ENCODE assay signal across 8 cellular contexts in genomic region chr12:31324845-31325523, GRCh38. TPM values are rescaled to one million over a fixed set of nuclear protein-coding genes. Genes with fewer than 3 reads are reported as not detected.
DNase-seq lines count a peak whose midpoint lies in the region; ATAC-seq and TF ChIP-seq lines count a peak whose summit lies in the region.

No MANE protein-coding gene starts in this region.

- H3K27me3 ChIP-seq in Panc1 (ENCODE audit: control insufficient read depth, insufficient read depth, low read length) (peaks cover 6% of the 10 kb centered on the region; the same call in 1 of the 2 replicates), foreskin keratinocyte (no peaks in the 10 kb centered on the region), neutrophil (no peaks in the 10 kb centered on the region), testis (no peaks in the 10 kb centered on the region)

- DNase-seq in GM12864 (ENCODE audit: low read depth) (no peak), Panc1 (ENCODE audit: low read depth, low spot score) (no peak), foreskin keratinocyte (peak; percentile 24 to 55), testis (peak; percentile 89), KG1 (lab: John Stamatoyannopoulos, UW) (no peak)
- DNase-seq in activated effector memory CD4-positive, alpha-beta T cell treated with Interleukin-2 at 50 U/mL for 16 hours: peak; percentile 37

- TF ChIP-seq POLR2A in testis (IDR thresholded peaks at IDR 0.05): no peak

- no TSS peak for BruUV-seq in Panc1 (replicated peaks; lab: Mats Ljungman, UMichigan)

- CTCF ChIA-PET in Panc1 (lab: Charles Lee): no interaction called here

- H3K27ac ChIP-seq in Panc1 (ENCODE audit: low read length): peak overlapping the region; percentile 98
- H3K27ac ChIP-seq in foreskin keratinocyte: peak overlapping the region; percentile 90
- peak overlapping the region; percentile 89 for H3K27ac ChIP-seq in neutrophil
- H3K27ac ChIP-seq in testis: peak overlapping the region; percentile 90 to 95

- in situ Hi-C loops in Panc1 (cut with HindIII; ENCODE audit: low pct_unique_long_range_greater_than_20kb, low sequenced_read_pairs): no loop called here

- intact Hi-C loops in Panc1 (cut with micrococcal nuclease; ENCODE audit: unreplicated experiment): no loop called here
- intact Hi-C loops in testis (cut with DNase I; ENCODE audit: low total_unique reads): no loop called here

- H3K4me3 ChIP-seq in GM12864 (ENCODE audit: low read depth, low read length) (peak overlapping the region; percentile 90), Panc1 (ENCODE audit: low read depth in 2 of 2, low read length in 2 of 2) (peak overlapping the region; percentile 87 to 93), neutrophil (ENCODE audit: low read depth in 1 of 2, low read length in 1 of 2) (peak overlapping the region; percentile 94 to 97), testis (peak overlapping the region; percentile 74 to 81)

- H3K9me3 ChIP-seq in Panc1 (ENCODE audit: control insufficient read depth, insufficient read depth, low read depth, low read length): no peaks in the 10 kb centered on the region
- H3K9me3 ChIP-seq in neutrophil: no peaks in the 10 kb centered on the region
- no peaks in the 10 kb centered on the region for H3K9me3 ChIP-seq in testis

- TF ChIP-seq CTCF in GM12864 (IDR thresholded peaks at IDR 0.05; ENCODE audit: low read depth, low read length, missing control alignments): no peak
- no peak for TF ChIP-seq CTCF in Panc1 (IDR thresholded peaks at IDR 0.05)
- no peak for TF ChIP-seq CTCF in foreskin keratinocyte (conservative IDR thresholded peaks at IDR 0.05)
- no peak for TF ChIP-seq CTCF in neutrophil (IDR thresholded peaks at IDR 0.05)
- TF ChIP-seq CTCF in testis (IDR thresholded peaks at IDR 0.05): no peak

- ATAC-seq in HG03175 (IDR thresholded peaks at IDR 0.05; ENCODE audit: unreplicated experiment) (peak; percentile 7), Panc1 (peak; percentile 56), foreskin keratinocyte (peak; percentile 4)

- no peaks in the 10 kb centered on the region; the same call in 1 of the 2 replicates for H3K36me3 ChIP-seq in Panc1 (ENCODE audit: control insufficient read depth, insufficient read depth, low read length)
- no peaks in the 10 kb centered on the region for H3K36me3 ChIP-seq in neutrophil
- no peaks in the 10 kb centered on the region for H3K36me3 ChIP-seq in testis (ENCODE audit: low read depth, missing control alignments)

- POLR2A ChIA-PET in Panc1 (lab: Charles Lee): interaction anchor here (0.6 kb wide), 1 partner anchor 20 kb away, joined by 3 read pairs; no protein-coding TSS in a partner anchor

- WGBS in testis, 2 donors: 0 to 1% methylated on average over 7 to 60 of the region's 69 CpGs

- H3K4me1 ChIP-seq in Panc1 (ENCODE audit: control insufficient read depth, insufficient read depth, low read length) (peaks cover 41% of the 10 kb centered on the region), foreskin keratinocyte (peaks cover 16% of the 10 kb centered on the region), neutrophil (ENCODE audit: control insufficient read depth in 1 of 2, insufficient read depth in 1 of 2, low read depth in 1 of 2, low read length in 1 of 2) (peaks cover 16 to 27% of the 10 kb centered on the region in 2 experiments), testis (no peaks in the 10 kb centered on the region)

RNA-seq across cellular contexts. Expression of gene SINHCAF, which starts 1.0 kb away (rescaled TPM):
- total RNA-seq in Panc1 (2021; ENCODE audit: unreplicated experiment): 68.8 TPM
- 40.7 TPM for polyA plus RNA-seq in Panc1 (2012; ENCODE audit: insufficient read length)
- total RNA-seq in foreskin keratinocyte: 62.1 and 66.6 TPM in 2 replicates
- polyA plus RNA-seq in foreskin keratinocyte: 28.9 and 35.1 TPM in 2 replicates
- 10 to 100 TPM; 45.2 to 46.8 TPM for total RNA-seq in testis
- polyA plus RNA-seq in testis (ENCODE audit: insufficient read depth, low read depth, low replicate concordance): 47.9 TPM

Comparison
In these comparisons a context has a peak if more than half of its experiments do, and no peak if none do; other contexts are left out.
1. DNase-seq: peak in activated effector memory CD4-positive, alpha-beta T cell treated with Interleukin-2 at 50 U/mL for 16 hours (single experiment), foreskin keratinocyte (2 of 2) and testis (single experiment); none in GM12864 (single experiment), Panc1 (single experiment) and KG1 (single experiment).
2. ATAC-seq: peak in every context shown above with its lines; median percentile 56 in Panc1; 7 in HG03175; 4 in foreskin keratinocyte.
3. Peak in every context shown above with its lines, with median percentiles within 50 percentile points of each other: H3K4me3 ChIP-seq and H3K27ac ChIP-seq.